In the genomic region with DNA sequence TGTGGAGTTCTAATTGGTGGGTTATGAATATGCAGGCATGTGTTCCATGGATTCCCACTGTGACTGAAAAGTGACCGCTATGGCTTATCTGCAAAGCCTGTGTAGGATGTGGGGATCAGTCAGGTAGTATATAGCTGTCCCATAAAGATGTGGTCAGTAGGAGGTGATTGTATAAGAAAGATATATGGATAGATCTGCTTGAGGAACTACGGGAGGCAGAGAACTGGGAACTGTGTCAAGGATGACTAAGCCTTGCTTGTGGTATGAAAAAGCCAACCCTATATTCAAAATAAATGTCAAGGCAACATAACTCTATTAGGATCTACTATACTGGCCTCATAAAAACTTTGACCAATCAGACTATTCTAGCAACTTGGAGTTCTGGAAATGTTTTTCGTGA, we compare ENCODE assay signal across 23 cellular contexts.
"Had no signal": no experiment of that assay in that cellular context is flagged by ENCODE, and none has a peak within 500 bp of the region (broad histone marks: within the 10 kb centered on the region; RNA-seq: fewer than 3 reads in every experiment).

No MANE protein-coding gene starts in this region.

- H3K36me3 ChIP-seq: ovary, right lobe of liver, upper lobe of left lung, vagina had no signal

- H3K27me3 ChIP-seq: ovary, right lobe of liver, upper lobe of left lung, vagina had no signal

- H3K4me3 ChIP-seq: ovary, right lobe of liver, upper lobe of left lung, vagina had no signal

- H3K27ac ChIP-seq: epithelial cell of prostate, ovary, right lobe of liver, upper lobe of left lung, vagina, VCaP had no signal

- H3K4me1 ChIP-seq: right lobe of liver, upper lobe of left lung, vagina had no signal

- ATAC-seq: left colon; naive thymus-derived CD4-positive, alpha-beta T cell; right lobe of liver; stimulated activated effector memory CD8-positive, alpha-beta T cell treated with anti-CD3 and anti-CD28 coated beads, Interleukin-12 subunit alpha, Interleukin-12 subunit beta, amount 100 ng/mL, for 72 hours had no signal

- DNase-seq: activated CD4-positive, alpha-beta T cell treated with anti-CD3 and anti-CD28 coated beads for 48 hours; activated CD4-positive, alpha-beta T cell treated with anti-CD3 and anti-CD28 coated beads, Interleukin-2, amount 50 U/mL, for 48 hours; activated CD8-positive, alpha-beta memory T cell treated with anti-CD3 and anti-CD28 coated beads for 24 hours; activated effector memory CD4-positive, alpha-beta T cell treated with Interleukin-2 at 50 U/mL for 16 hours; activated naive CD4-positive, alpha-beta T cell treated with Interleukin-2 at 50 U/mL for 16 hours; dermis blood vessel endothelial cell; effector CD4-positive, alpha-beta T cell; foreskin fibroblast; head of caudate nucleus; hippocampal formation; left colon; midbrain; naive thymus-derived CD4-positive, alpha-beta T cell; ovary; right lobe of liver; stimulated activated CD4-positive, alpha-beta T cell treated with anti-CD3 and anti-CD28 coated beads, Interleukin-12 subunit alpha, Interleukin-12 subunit beta, amount 100 ng/mL, for 4 hours; stimulated activated CD4-positive, alpha-beta T cell treated with anti-CD3 and anti-CD28 coated beads, Interleukin-4, amount 100 ng/mL, for 24 hours; substantia nigra; upper lobe of left lung had no signal

- H3K9me3 ChIP-seq: right lobe of liver, upper lobe of left lung, vagina had no signal
